Comparison of ENCODE assay signal across 16 cellular contexts in genomic region chr6:127462391-127462790, GRCh38. TPM values are rescaled to one million over a fixed set of nuclear protein-coding genes. Genes with fewer than 3 reads are reported as not detected.
DNase-seq lines count a peak whose midpoint lies in the region; ATAC-seq and TF ChIP-seq lines count a peak whose summit lies in the region.
"Had no signal": no experiment of that assay in that cellular context is flagged by ENCODE, and none has a peak within 500 bp of the region (broad histone marks: within the 10 kb centered on the region; RNA-seq: fewer than 3 reads in every experiment).

No MANE protein-coding gene starts in this region.

- no peak overlapping the region for H2BK20ac ChIP-seq in H9 (ENCODE audit: low read depth, low read length, poor library complexity, severe bottlenecking)

- H3K4me2 ChIP-seq in H9 (ENCODE audit: insufficient read depth, insufficient read length, low read length): no peak overlapping the region

- no peak overlapping the region for H3K4me3 Mint-ChIP-seq in H9
- H3K4me3 Mint-ChIP-seq: memory B cell had no signal

- no peak overlapping the region for H3K18ac ChIP-seq in H9 (ENCODE audit: insufficient read length, low read depth, low read length)

- no peaks in the 10 kb centered on the region for H3K27me3 Mint-ChIP-seq in H9 (ENCODE audit: low read depth)
- H3K27me3 Mint-ChIP-seq: memory B cell had no signal

- H2AK5ac ChIP-seq in H9 (ENCODE audit: insufficient read length, low read length): no peak overlapping the region

- H3K56ac ChIP-seq in H9 (ENCODE audit: insufficient read length, low read depth, low read length): no peak overlapping the region

- no peak overlapping the region for H3T11ph ChIP-seq in H9 (ENCODE audit: low read length)

- H3K27ac ChIP-seq in H9 (ENCODE audit: insufficient read length, low read depth, low read length): no peak overlapping the region
- H3K27ac ChIP-seq in gastroesophageal sphincter: peak overlapping the region; percentile 75 to 80 (median 78)
- peak overlapping the region in 4 of 5 donors; percentile 47 to 64 (median 60) for H3K27ac ChIP-seq in stomach
- no peak overlapping the region for H3K27ac ChIP-seq in caudate nucleus (ENCODE audit: low read depth, low read length)
- H3K27ac ChIP-seq: right atrium auricular region had no signal

- no peak overlapping the region for H4K91ac ChIP-seq in H9 (ENCODE audit: insufficient read length, low read depth, low read length)

- TF ChIP-seq POLR2A in gastroesophageal sphincter (IDR thresholded peaks at IDR 0.05): no peak
- TF ChIP-seq POLR2A in stomach (IDR thresholded peaks at IDR 0.05): no peak

- H3K79me1 ChIP-seq in H9 (ENCODE audit: insufficient read depth, low read depth, low read length, poor library complexity, severe bottlenecking): no peaks in the 10 kb centered on the region

- no peak overlapping the region for H2BK120ac ChIP-seq in H9 (ENCODE audit: low read depth, low read length, poor library complexity, severe bottlenecking)

- H3K14ac ChIP-seq in H9 (ENCODE audit: insufficient read depth, low read length): no peak overlapping the region

- H3K36me3 Mint-ChIP-seq in H9 (ENCODE audit: insufficient read depth in 1 of 3, low read depth in 3 of 3): no peaks in the 10 kb centered on the region
- H3K36me3 Mint-ChIP-seq: memory B cell had no signal

- no peak for TF ChIP-seq EP300 in gastroesophageal sphincter (IDR thresholded peaks at IDR 0.05)
- TF ChIP-seq EP300 in stomach (IDR thresholded peaks at IDR 0.05): no peak

- H3K4ac ChIP-seq in H9 (ENCODE audit: low read depth, low read length): no peak overlapping the region

- H3K4me3 ChIP-seq in gastroesophageal sphincter: no peak overlapping the region
- H3K4me3 ChIP-seq in stomach: no peak overlapping the region
- H3K4me3 ChIP-seq: heart left ventricle, right atrium auricular region had no signal

- no CpG with 5 or more reads among the region's 2 CpGs for WGBS in H9 (ENCODE audit: extremely low coverage, insufficient read length, low lambda C conversion rate)
- WGBS in gastroesophageal sphincter (ENCODE audit: low coverage in 1 of 2), 2 donors: 47 to 49% methylated on average over 2 of the region's 2 CpGs
- 74 to 87% (median 79%) methylated on average over 2 of the region's 2 CpGs for WGBS in stomach, 5 donors

- no peaks in the 10 kb centered on the region for H3K9me3 Mint-ChIP-seq in H9
- H3K9me3 Mint-ChIP-seq: memory B cell had no signal

- H3K23ac ChIP-seq in H9 (ENCODE audit: insufficient read length, low read depth, low read length): no peak overlapping the region

- no peak overlapping the region for H3K27ac Mint-ChIP-seq in H9
- H3K27ac Mint-ChIP-seq: memory B cell had no signal

- H3K9me3 ChIP-seq in H9 (ENCODE audit: control insufficient read depth, low read depth, low read length) (no peaks in the 10 kb centered on the region), gastroesophageal sphincter (no peaks in the 10 kb centered on the region), stomach (no peaks in the 10 kb centered on the region)
- H3K9me3 ChIP-seq: heart left ventricle, right atrium auricular region had no signal

- TF ChIP-seq CTCF in H9 (conservative IDR thresholded peaks at IDR 0.05) (peak; percentile 47), gastroesophageal sphincter (IDR thresholded peaks at IDR 0.05) (peak in 1 of 4 experiments; percentile 16), stomach (IDR thresholded peaks at IDR 0.05) (no peak)

- no peak overlapping the region for H2BK5ac ChIP-seq in H9 (ENCODE audit: insufficient read length, low read length)

- H4K20me1 ChIP-seq in H9 (ENCODE audit: control insufficient read depth, insufficient read depth, insufficient read length): no peaks in the 10 kb centered on the region

- H4K5ac ChIP-seq in H9 (ENCODE audit: insufficient read length, low read depth, low read length): no peak overlapping the region

- no peak overlapping the region for H4K8ac ChIP-seq in H9 (replicated peaks; ENCODE audit: insufficient read length, low read depth, low read length)

- no peak for DNase-seq in H9
- peak; percentile 49 for DNase-seq in RKO (ENCODE audit: low spot score)
- no peak for DNase-seq in stomach
- no peak for DNase-seq in NCI-H1694 treated with DMSO at 0.1 percent for 48 hours (lab: John Stamatoyannopoulos, UW)
- no peak for DNase-seq in caudate nucleus (lab: John Stamatoyannopoulos, UW)
- DNase-seq: activated effector memory CD4-positive, alpha-beta T cell treated with Interleukin-2 at 50 U/mL for 16 hours; erythroblast; heart left ventricle; KG1; stimulated activated CD4-positive, alpha-beta T cell treated with anti-CD3 and anti-CD28 coated beads, Interleukin-1b, Interleukin-23, amount 100 ng/mL, for 48 hours; T-helper 2 cell had no signal

- no peak overlapping the region for H3K9ac ChIP-seq in H9 (ENCODE audit: extremely low read depth, insufficient read length, low read length)

- intact Hi-C loops in stomach (cut with DNase I; ENCODE audit: low total_unique reads): loop anchor here (10.0 kb wide), 1 partner anchor 82 kb away; no protein-coding TSS in a partner anchor

- H3K4me1 ChIP-seq in H9 (ENCODE audit: insufficient read depth, low read length) (no peaks in the 10 kb centered on the region; the same call in 1 of the 2 replicates), gastroesophageal sphincter (peaks cover 11 to 67% (median 12%) of the 10 kb centered on the region in 3 donors), stomach (peaks cover 10 to 59% (median 33%) of the 10 kb centered on the region in 4 donors)
- H3K4me1 ChIP-seq: right atrium auricular region had no signal

- no peak overlapping the region for H2BK15ac ChIP-seq in H9 (ENCODE audit: low read depth, low read length)

- H3K36me3 ChIP-seq in gastroesophageal sphincter: no peaks in the 10 kb centered on the region
- no peaks in the 10 kb centered on the region for H3K36me3 ChIP-seq in stomach
- H3K36me3 ChIP-seq: heart left ventricle, right atrium auricular region had no signal

- no peaks in the 10 kb centered on the region for H3K79me2 ChIP-seq in H9 (ENCODE audit: insufficient read depth, low read length)

- ATAC-seq in gastroesophageal sphincter (no peak), HG02678 (IDR thresholded peaks at IDR 0.05; ENCODE audit: unreplicated experiment) (no peak)
- ATAC-seq: activated CD4-positive, CD25-positive, alpha-beta regulatory T cell treated with anti-CD3 and anti-CD28 coated beads, Interleukin-2, amount 50 U/mL, for 24 hours; heart left ventricle had no signal

- H3K4me1 Mint-ChIP-seq in H9: peaks cover 38 to 41% of the 10 kb centered on the region in 2 experiments
- H3K4me1 Mint-ChIP-seq: memory B cell had no signal

- H2BK12ac ChIP-seq in H9 (ENCODE audit: insufficient read length, low read depth, low read length): no peak overlapping the region

- no peaks in the 10 kb centered on the region for H3K23me2 ChIP-seq in H9 (ENCODE audit: insufficient read length, low read depth, low read length, poor library complexity, severe bottlenecking)

- H3K27me3 ChIP-seq in H9 (ENCODE audit: insufficient read depth, low read length) (no peaks in the 10 kb centered on the region), gastroesophageal sphincter (no peaks in the 10 kb centered on the region), stomach (no peaks in the 10 kb centered on the region)
- H3K27me3 ChIP-seq: heart left ventricle, right atrium auricular region had no signal

- H2AFZ ChIP-seq in H9 (ENCODE audit: low read length): no peak overlapping the region

RNA-seq across cellular contexts. Expression of gene KIAA0408, which starts 3.2 kb away (rescaled TPM):
- total RNA-seq in H9 (2021) (3.1 and 4.7 TPM in 2 replicates), gastroesophageal sphincter (10 to 100 TPM; 25.2 to 83.3 (median 47.8) TPM), stomach (10 to 100 TPM in 3 of 5 donors, 1 to 10 TPM in 1, under 1 TPM in 1; 0.87 to 89.3 (median 23.3) TPM)
- 1 to 10 TPM; 1.4 to 3.4 (median 2.5) TPM for polyA plus RNA-seq in stomach

Comparison
In these comparisons a context has a peak if more than half of its experiments do, and no peak if none do; other contexts are left out.
1. H3K27ac ChIP-seq: peak in gastroesophageal sphincter (4 of 4) and stomach (4 of 5); none in H9 (single experiment) and caudate nucleus (single experiment).